ENCODE assay signal across 8 cellular contexts in genomic region chr6:34245032-34245760, GRCh38. TPM values are rescaled to one million over a fixed set of nuclear protein-coding genes. Genes with fewer than 3 reads are reported as not detected.
DNase-seq lines count a peak whose midpoint lies in the region; ATAC-seq, FAIRE-seq and TF ChIP-seq lines count a peak whose summit lies in the region.
"Not testable (repeated sequence)": the region's sequence is repeated elsewhere in the genome, so short reads cannot be mapped to it uniquely, and the experiment has no call there.

No MANE protein-coding gene starts in this region.

- not testable (repeated sequence) for H3K9me3 ChIP-seq in SK-N-SH; GM12878 (replicated peaks; ENCODE audit: control insufficient read depth, insufficient read depth, low read length); esophagus muscularis mucosa

- peak overlapping the region; percentile 19; the same call in 1 of the 3 replicates for H3K4me3 Mint-ChIP-seq in GM23338
- H3K4me3 Mint-ChIP-seq in activated T-cell treated with anti-CD3 and anti-CD28 coated beads, Interleukin-2, amount 50 U/mL, for 24 hours; natural killer cell; stimulated activated naive B cell treated with anti-CD40 and anti-IgM and Interleukin-4, amounts not matched to agents 10 μg/mL and 1 μg/mL and 100 μg/mL, for 72 hours: not testable (repeated sequence)

- POLR2A ChIA-PET in SK-N-SH (lab: Yijun Ruan, JAX), result interaction anchor here (1.0 kb wide), 1 partner anchor 44 kb away, joined by 3 read pairs; no protein-coding TSS in a partner anchor
- POLR2A ChIA-PET in GM12878 (lab: Charles Lee), result interaction anchor here (1.9 kb wide), 1 partner anchor 9 kb away, joined by 6 read pairs; the partner anchor contains the start of gene HMGA1

- H3K4me3 ChIP-seq in ACC112 (ENCODE audit: low read depth, low read length); GM23338; SK-N-SH (ENCODE audit: low read depth in 2 of 2, low read length in 1 of 2); GM12878; esophagus muscularis mucosa: not testable (repeated sequence)

- H3K4me1 Mint-ChIP-seq in GM23338 (peaks cover 64% of the 10 kb centered on the region), natural killer cell (peaks cover 6 to 45% of the 10 kb centered on the region in 2 donors)
- peaks cover 90% of the 10 kb centered on the region for H3K4me1 Mint-ChIP-seq in activated T-cell treated with anti-CD3 and anti-CD28 coated beads, Interleukin-2, amount 50 U/mL, for 24 hours (ENCODE audit: low read depth)
- H3K4me1 Mint-ChIP-seq in stimulated activated naive B cell treated with anti-CD40 and anti-IgM and Interleukin-4, amounts not matched to agents 10 μg/mL and 1 μg/mL and 100 μg/mL, for 72 hours, result peaks cover 62 to 92% of the 10 kb centered on the region in 2 donors

- TF ChIP-seq POLR2A in GM12878 (IDR thresholded peaks at IDR 0.05; ENCODE audit: low read depth, low read length); esophagus muscularis mucosa (IDR thresholded peaks at IDR 0.05; ENCODE audit: low read depth): not testable (repeated sequence)

- not testable (repeated sequence) for H3K9ac ChIP-seq in SK-N-SH; GM12878 (ENCODE audit: control insufficient read depth, insufficient read depth, low read length)

- not testable (repeated sequence) for FAIRE-seq in GM12878 (lab: Jason Lieb, UNC)

- H3K27ac Mint-ChIP-seq in GM23338 (peak overlapping the region; percentile 92), natural killer cell (peak overlapping the region; percentile 94 to 97)
- H3K27ac Mint-ChIP-seq in activated T-cell treated with anti-CD3 and anti-CD28 coated beads, Interleukin-2, amount 50 U/mL, for 24 hours, result peak overlapping the region; percentile 96
- peak overlapping the region; percentile 83 for H3K27ac Mint-ChIP-seq in stimulated activated naive B cell treated with anti-CD40 and anti-IgM and Interleukin-4, amounts not matched to agents 10 μg/mL and 1 μg/mL and 100 μg/mL, for 72 hours

- H3K27me3 Mint-ChIP-seq in GM23338 (ENCODE audit: insufficient read depth, low read depth, poor library complexity), result peaks cover 76% of the 10 kb centered on the region
- H3K27me3 Mint-ChIP-seq in activated T-cell treated with anti-CD3 and anti-CD28 coated beads, Interleukin-2, amount 50 U/mL, for 24 hours; natural killer cell (ENCODE audit: low read depth in 2 of 2); stimulated activated naive B cell treated with anti-CD40 and anti-IgM and Interleukin-4, amounts not matched to agents 10 μg/mL and 1 μg/mL and 100 μg/mL, for 72 hours: not testable (repeated sequence)

- intact Hi-C loops in GM12878 (cut with micrococcal nuclease; ENCODE audit: unreplicated experiment) (loop anchor here (5.0 kb wide), 1 partner anchor 362 kb away; no protein-coding TSS in a partner anchor), esophagus muscularis mucosa (cut with DNase I) (loop anchor here (10.0 kb wide), 1 partner anchor 360 kb away; no protein-coding TSS in a partner anchor), natural killer cell (cut with micrococcal nuclease) (loop anchor here (5.0 kb wide), 1 partner anchor 63 kb away; no protein-coding TSS in a partner anchor)

- not testable (repeated sequence) for H3K9me3 Mint-ChIP-seq in GM23338; activated T-cell treated with anti-CD3 and anti-CD28 coated beads, Interleukin-2, amount 50 U/mL, for 24 hours; natural killer cell; stimulated activated naive B cell treated with anti-CD40 and anti-IgM and Interleukin-4, amounts not matched to agents 10 μg/mL and 1 μg/mL and 100 μg/mL, for 72 hours

- peaks cover 14% of the 10 kb centered on the region; the same call in 1 of the 2 replicates for H3K36me3 ChIP-seq in ACC112 (ENCODE audit: insufficient read depth, low read length)
- peaks cover 34% of the 10 kb centered on the region for H3K36me3 ChIP-seq in GM23338 (ENCODE audit: insufficient read depth)
- peaks cover 11 to 17% of the 10 kb centered on the region in 2 experiments for H3K36me3 ChIP-seq in SK-N-SH (replicated peaks in 1 of 2; ENCODE audit: control insufficient read depth in 1 of 2, insufficient read depth in 2 of 2, low read length in 1 of 2)
- H3K36me3 ChIP-seq in GM12878 (ENCODE audit: control insufficient read depth in 2 of 2, insufficient read depth in 2 of 2, low read length in 1 of 2), result peaks cover 26 to 33% of the 10 kb centered on the region in 2 experiments
- peaks cover 6 to 22% (median 18%) of the 10 kb centered on the region in 4 donors for H3K36me3 ChIP-seq in esophagus muscularis mucosa

- not testable (repeated sequence) for TF ChIP-seq RAD21 in SK-N-SH (IDR thresholded peaks at IDR 0.05; ENCODE audit: low read length); GM12878 (IDR thresholded peaks at IDR 0.05; ENCODE audit: insufficient read depth, low read depth, low read length)

- WGBS in SK-N-SH (ENCODE audit: low lambda C conversion rate), result 83% methylated on average over 12 of the region's 13 CpGs
- WGBS in GM12878 (ENCODE audit: insufficient coverage, insufficient replicate concordance, low lambda C conversion rate, missing lambda C conversion rate), result 63% methylated on average over 10 of the region's 13 CpGs
- WGBS in esophagus muscularis mucosa, result 67% methylated on average over 12 of the region's 13 CpGs

- TF ChIP-seq CTCF in GM23338 (conservative IDR thresholded peaks at IDR 0.05; ENCODE audit: low read depth in 2 of 2); SK-N-SH (IDR thresholded peaks at IDR 0.05); GM12878 (IDR thresholded peaks at IDR 0.05 in 2 of 3, conservative IDR thresholded peaks at IDR 0.05 in 1 of 3; ENCODE audit: control insufficient read depth in 2 of 3, extremely low read depth in 1 of 3, insufficient read depth in 1 of 3, low read depth in 3 of 3, low read length in 3 of 3); esophagus muscularis mucosa (IDR thresholded peaks at IDR 0.05); natural killer cell (IDR thresholded peaks at IDR 0.05): not testable (repeated sequence)

- H3K79me2 ChIP-seq in ACC112 (ENCODE audit: control insufficient read depth, insufficient read depth, low read length, unreplicated experiment), result peaks cover 29% of the 10 kb centered on the region
- H3K79me2 ChIP-seq in GM23338 (replicated peaks; ENCODE audit: insufficient read depth), result peaks cover 33% of the 10 kb centered on the region
- peaks cover 26% of the 10 kb centered on the region for H3K79me2 ChIP-seq in SK-N-SH (ENCODE audit: insufficient read depth)
- peaks cover 27% of the 10 kb centered on the region for H3K79me2 ChIP-seq in GM12878 (ENCODE audit: control insufficient read depth, insufficient read depth, low read length)

- H3K4me2 ChIP-seq in GM23338; GM12878 (ENCODE audit: control insufficient read depth, insufficient read depth): not testable (repeated sequence)
- H3K4me2 ChIP-seq in SK-N-SH, result peak overlapping the region; percentile 92; the same call in 1 of the 2 replicates

- ATAC-seq in GM23338; GM12878; natural killer cell; stimulated activated naive B cell treated with anti-CD40 and anti-IgM and Interleukin-4, amounts not matched to agents 10 μg/mL and 1 μg/mL and 100 μg/mL, for 72 hours (replicated peaks): not testable (repeated sequence)

- TSS peak; percentile 65 for BruUV-seq in GM12878 (replicated peaks; lab: Mats Ljungman, UMichigan)

- H4K20me1 ChIP-seq in GM23338 (replicated peaks; ENCODE audit: insufficient read depth), result peaks cover 37% of the 10 kb centered on the region
- not testable (repeated sequence) for H4K20me1 ChIP-seq in SK-N-SH (ENCODE audit: insufficient read depth); GM12878 (ENCODE audit: control insufficient read depth, insufficient read depth)

- TF ChIP-seq EP300 in SK-N-SH (IDR thresholded peaks at IDR 0.05; ENCODE audit: borderline replicate concordance in 1 of 2, low read depth in 1 of 2, low read length in 1 of 2); GM12878 (IDR thresholded peaks at IDR 0.05; ENCODE audit: borderline replicate concordance in 1 of 2, control insufficient read depth in 1 of 2, low read depth in 2 of 2, low read length in 2 of 2); esophagus muscularis mucosa (IDR thresholded peaks at IDR 0.05): not testable (repeated sequence)

- H3F3A ChIP-seq in GM23338 (replicated peaks; ENCODE audit: low read depth), result peaks cover 62% of the 10 kb centered on the region
- peaks cover 49% of the 10 kb centered on the region for H3F3A ChIP-seq in SK-N-SH (replicated peaks; ENCODE audit: insufficient read depth)

- in situ Hi-C loops in GM12878 (cut with MboI), result loop anchor here (25.0 kb wide), 1 partner anchor 367 kb away; no protein-coding TSS in a partner anchor

- DNase-seq in GM23338 (ENCODE audit: low spot score); SK-N-SH; GM12878 (ENCODE audit: low read depth, low spot score); esophagus muscularis mucosa (ENCODE audit: extremely low spot score); natural killer cell; stimulated activated naive B cell treated with anti-CD40 and anti-IgM and Interleukin-4, amounts not matched to agents 10 μg/mL and 1 μg/mL and 100 μg/mL, for 72 hours: not testable (repeated sequence)
- DNase-seq in activated T-cell treated with anti-CD3 and anti-CD28 coated beads, Interleukin-2, amount 50 U/mL, for 24 hours, result peak; percentile 30

- H2AFZ ChIP-seq in ACC112 (ENCODE audit: low read length, unreplicated experiment); GM23338; SK-N-SH (ENCODE audit: low read depth); GM12878 (ENCODE audit: control insufficient read depth, low read depth, low read length): not testable (repeated sequence)

- H3K27ac ChIP-seq in ACC112 (ENCODE audit: low read depth, low read length) (peak overlapping the region; percentile 93), GM23338 (ENCODE audit: low read depth) (peak overlapping the region; percentile 55; the same call in 1 of the 2 replicates), SK-N-SH (ENCODE audit: low read depth in 2 of 2, low read length in 1 of 2) (peak overlapping the region in 1 of 2 experiments; percentile 97; a peak in 3 of 4 replicates), esophagus muscularis mucosa (replicated peaks in 1 of 4) (peak overlapping the region; percentile 65 to 75 (median 66))
- not testable (repeated sequence) for H3K27ac ChIP-seq in GM12878 (ENCODE audit: control insufficient read depth, insufficient read depth)

- peaks cover 62% of the 10 kb centered on the region for H3K36me3 Mint-ChIP-seq in GM23338 (ENCODE audit: low read depth)
- peaks cover 75% of the 10 kb centered on the region for H3K36me3 Mint-ChIP-seq in activated T-cell treated with anti-CD3 and anti-CD28 coated beads, Interleukin-2, amount 50 U/mL, for 24 hours (ENCODE audit: low read depth)
- not testable (repeated sequence) for H3K36me3 Mint-ChIP-seq in natural killer cell
- peaks cover 27 to 61% of the 10 kb centered on the region in 2 donors for H3K36me3 Mint-ChIP-seq in stimulated activated naive B cell treated with anti-CD40 and anti-IgM and Interleukin-4, amounts not matched to agents 10 μg/mL and 1 μg/mL and 100 μg/mL, for 72 hours

- CTCF ChIA-PET in SK-N-SH (lab: Yijun Ruan, JAX) (interaction anchor here (1.3 to 2.3 kb wide), 4 partner anchors 9 to 169 kb away, joined by 5 to 8 read pairs (median 6); partner anchors contain the start of gene HMGA1), GM12878 (lab: Yijun Ruan, JAX) (interaction anchor here (0.6 to 6.7 kb wide), 4 partner anchors 18 to 170 kb away, joined by 3 to 180 read pairs (median 7); no protein-coding TSS in a partner anchor)

- H3K9me2 ChIP-seq in GM23338 (ENCODE audit: insufficient read depth); SK-N-SH: not testable (repeated sequence)

- SMC1A ChIA-PET in GM12878 (lab: Charles Lee; ENCODE audit: uncharacterized antibody, unreplicated experiment), result interaction anchor here (1.8 to 6.6 kb wide), 2 partner anchors 169 kb away, joined by 5 to 152 read pairs; no protein-coding TSS in a partner anchor

- H3K27me3 ChIP-seq in ACC112 (ENCODE audit: insufficient read depth, low read length); GM23338 (ENCODE audit: insufficient read depth); SK-N-SH (ENCODE audit: insufficient read depth); GM12878 (replicated peaks in 1 of 2; ENCODE audit: control insufficient read depth in 2 of 2, insufficient read depth in 2 of 2, low read length in 1 of 2); esophagus muscularis mucosa: not testable (repeated sequence)

- H3K4me1 ChIP-seq in ACC112 (ENCODE audit: control insufficient read depth, insufficient read depth, low read length, unreplicated experiment) (peaks cover 67% of the 10 kb centered on the region), GM23338 (ENCODE audit: insufficient read depth) (peaks cover 45% of the 10 kb centered on the region), SK-N-SH (ENCODE audit: control insufficient read depth in 1 of 2, insufficient read depth in 2 of 2, low read depth in 1 of 2, low read length in 1 of 2) (peaks cover 22 to 48% of the 10 kb centered on the region in 2 experiments; a peak in 3 of 4 replicates), GM12878 (ENCODE audit: control insufficient read depth, insufficient read depth, low read length) (peaks cover 24% of the 10 kb centered on the region), esophagus muscularis mucosa (peaks cover 33 to 56% (median 45%) of the 10 kb centered on the region in 4 donors)

- RAD21 ChIA-PET in GM12878 (lab: Charles Lee; ENCODE audit: unreplicated experiment), result not testable (repeated sequence)

RNA-seq across cellular contexts. Expression of gene SMIM29, which starts 3.6 kb away (rescaled TPM):
- total RNA-seq in GM23338 (2014; rRNA removed; shearing (Covaris generic)), result 5.0 and 9.0 TPM in 2 replicates
- polyA plus RNA-seq in GM23338 (2016; fragmentation: Nextera tagmentation; extraction: Ambion mirVana) (15.9 and 17.0 TPM in 2 replicates), SK-N-SH (2012; rRNA removed) (50.2 and 52.2 TPM in 2 replicates), GM12878 (2011; rRNA removed) (5.9 and 12.5 TPM in 2 replicates), GM12878 (2014; fragmentation: Illumina TruSeq; extraction: Trizol) (0.65 and 8.7 TPM in 2 replicates), GM12878 (2014; fragmentation: Nextera tagmentation; extraction: Ambion mirVana) (1 to 10 TPM; 7.1 to 8.4 TPM), GM12878 (2014; rRNA removed) (25.3 and 26.9 TPM in 2 replicates), GM12878 (2016; fragmentation: Nextera tagmentation; extraction: Ambion mirVana) (10 to 100 TPM; 27.2 to 30.0 TPM)
- 20.6 and 31.3 TPM in 2 replicates for polyA plus RNA-seq in SK-N-SH (2012; cell fraction: cytosol; rRNA removed)
- 41.8 and 68.7 TPM in 2 replicates for polyA plus RNA-seq in SK-N-SH (2012; cell fraction: nucleus; rRNA removed)
- 7.9 and 8.8 TPM in 2 replicates for total RNA-seq in GM12878 (2013; cell fraction: nucleolus; rRNA removed)
- total RNA-seq in GM12878 (2014; rRNA removed) (26.9 and 27.7 TPM in 2 replicates), GM12878 (2014; rRNA removed; fragmentation: Illumina TruSeq; extraction: Trizol) (6.8 and 9.0 TPM in 2 replicates), GM12878 (2021) (17.6 and 19.9 TPM in 2 replicates), esophagus muscularis mucosa (10 to 100 TPM; 21.2 to 26.3 (median 23.4) TPM), natural killer cell (10 to 100 TPM; 30.8 to 48.0 (median 39.7) TPM)
- polyA plus RNA-seq in GM12878 (2011; ENCODE audit: low read depth), result 10.5 TPM
- polyA plus RNA-seq in GM12878 (2011; cell fraction: cytosol; rRNA removed), result 22.8 and 29.5 TPM in 2 replicates
- 19.6 and 24.9 TPM in 2 replicates for polyA plus RNA-seq in GM12878 (2011; cell fraction: nucleus; rRNA removed)
- polyA plus RNA-seq in GM12878 (2012), result 18.4 and 20.4 TPM in 2 replicates
- 7.7 and 15.6 TPM in 2 replicates for polyA minus RNA-seq in GM12878 (2011; rRNA and poly(A)+ RNA removed)
- 5.9 and 6.4 TPM in 2 replicates for polyA minus RNA-seq in GM12878 (2011; cell fraction: cytosol; rRNA and poly(A)+ RNA removed)
- polyA minus RNA-seq in GM12878 (2011; cell fraction: nucleus; rRNA and poly(A)+ RNA removed), result 17.4 and 25.5 TPM in 2 replicates

RNA-seq across cellular contexts. Expression of gene HMGA1, which starts 8.5 kb away (rescaled TPM):
- 1,700 and 2,052 TPM in 2 replicates for total RNA-seq in GM23338 (2014; rRNA removed; shearing (Covaris generic))
- 1,386 and 1,411 TPM in 2 replicates for polyA plus RNA-seq in GM23338 (2016; fragmentation: Nextera tagmentation; extraction: Ambion mirVana)
- 185 and 433 TPM in 2 replicates for polyA plus RNA-seq in SK-N-SH (2012; rRNA removed)
- polyA plus RNA-seq in SK-N-SH (2012; cell fraction: cytosol; rRNA removed), result 168 and 262 TPM in 2 replicates
- polyA plus RNA-seq in SK-N-SH (2012; cell fraction: nucleus; rRNA removed), result 132 and 146 TPM in 2 replicates
- total RNA-seq in GM12878 (2013; cell fraction: nucleolus; rRNA removed), result 34.9 and 35.0 TPM in 2 replicates
- 417 and 479 TPM in 2 replicates for total RNA-seq in GM12878 (2014; rRNA removed)
- 220 and 264 TPM in 2 replicates for total RNA-seq in GM12878 (2014; rRNA removed; fragmentation: Illumina TruSeq; extraction: Trizol)
- total RNA-seq in GM12878 (2021), result 867 and 885 TPM in 2 replicates
- polyA plus RNA-seq in GM12878 (2011; ENCODE audit: low read depth), result 85.7 TPM
- polyA plus RNA-seq in GM12878 (2011; rRNA removed), result 39.7 and 110 TPM in 2 replicates
- polyA plus RNA-seq in GM12878 (2011; cell fraction: cytosol; rRNA removed), result 154 and 186 TPM in 2 replicates
- polyA plus RNA-seq in GM12878 (2011; cell fraction: nucleus; rRNA removed), result 132 and 185 TPM in 2 replicates
- 247 and 313 TPM in 2 replicates for polyA plus RNA-seq in GM12878 (2012)
- 176 and 537 TPM in 2 replicates for polyA plus RNA-seq in GM12878 (2014; fragmentation: Illumina TruSeq; extraction: Trizol)
- 10 to 100 TPM; 13.4 to 38.0 TPM for polyA plus RNA-seq in GM12878 (2014; fragmentation: Nextera tagmentation; extraction: Ambion mirVana)
- polyA plus RNA-seq in GM12878 (2014; rRNA removed), result 555 and 628 TPM in 2 replicates
- polyA plus RNA-seq in GM12878 (2016; fragmentation: Nextera tagmentation; extraction: Ambion mirVana), result 100 to 1,000 TPM; 692 to 739 TPM
- polyA minus RNA-seq in GM12878 (2011; rRNA and poly(A)+ RNA removed), result 32.6 and 67.6 TPM in 2 replicates
- polyA minus RNA-seq in GM12878 (2011; cell fraction: cytosol; rRNA and poly(A)+ RNA removed), result 96.9 and 109 TPM in 2 replicates
- polyA minus RNA-seq in GM12878 (2011; cell fraction: nucleus; rRNA and poly(A)+ RNA removed), result 20.3 and 35.7 TPM in 2 replicates
- total RNA-seq in esophagus muscularis mucosa, result 10 to 100 TPM in 3 of 4 donors, 1 to 10 TPM in 1; 8.3 to 27.2 (median 17.5) TPM
- 10 to 100 TPM; 63.1 to 84.2 (median 77.3) TPM for total RNA-seq in natural killer cell
